In genomic region chr1:70504176-70504820, GRCh38 we compare ENCODE assay signal across 1 cellular context.
TF ChIP-seq lines count a peak whose summit lies in the region.

No MANE protein-coding gene starts in this region.

TF ChIP-seq in HEK293, 187 proteins besides CTCF, POLR2A, EP300 and RAD21 (continued from another document and continues in another):
- TF ChIP-seq, protein P1, sequence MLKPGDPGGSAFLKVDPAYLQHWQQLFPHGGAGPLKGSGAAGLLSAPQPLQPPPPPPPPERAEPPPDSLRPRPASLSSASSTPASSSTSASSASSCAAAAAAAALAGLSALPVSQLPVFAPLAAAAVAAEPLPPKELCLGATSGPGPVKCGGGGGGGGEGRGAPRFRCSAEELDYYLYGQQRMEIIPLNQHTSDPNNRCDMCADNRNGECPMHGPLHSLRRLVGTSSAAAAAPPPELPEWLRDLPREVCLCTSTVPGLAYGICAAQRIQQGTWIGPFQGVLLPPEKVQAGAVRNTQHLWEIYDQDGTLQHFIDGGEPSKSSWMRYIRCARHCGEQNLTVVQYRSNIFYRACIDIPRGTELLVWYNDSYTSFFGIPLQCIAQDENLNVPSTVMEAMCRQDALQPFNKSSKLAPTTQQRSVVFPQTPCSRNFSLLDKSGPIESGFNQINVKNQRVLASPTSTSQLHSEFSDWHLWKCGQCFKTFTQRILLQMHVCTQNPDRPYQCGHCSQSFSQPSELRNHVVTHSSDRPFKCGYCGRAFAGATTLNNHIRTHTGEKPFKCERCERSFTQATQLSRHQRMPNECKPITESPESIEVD (tag by site-specific recombination; IDR thresholded peaks at IDR 0.05): peak; percentile 77
- no peak for TF ChIP-seq MEIS1 (CRISPR knock-in tag; IDR thresholded peaks at IDR 0.05; ENCODE audit: borderline replicate concordance)
- TF ChIP-seq GLIS2 (tag by site-specific recombination; IDR thresholded peaks at IDR 0.05): no peak
- TF ChIP-seq ZNF155 (tag by site-specific recombination; IDR thresholded peaks at IDR 0.05): no peak
- TF ChIP-seq ZSCAN23 (tag by site-specific recombination; IDR thresholded peaks at IDR 0.05): no peak
- TF ChIP-seq SALL2 (tag by site-specific recombination; IDR thresholded peaks at IDR 0.05; ENCODE audit: borderline replicate concordance): no peak
- TF ChIP-seq, protein P2, sequence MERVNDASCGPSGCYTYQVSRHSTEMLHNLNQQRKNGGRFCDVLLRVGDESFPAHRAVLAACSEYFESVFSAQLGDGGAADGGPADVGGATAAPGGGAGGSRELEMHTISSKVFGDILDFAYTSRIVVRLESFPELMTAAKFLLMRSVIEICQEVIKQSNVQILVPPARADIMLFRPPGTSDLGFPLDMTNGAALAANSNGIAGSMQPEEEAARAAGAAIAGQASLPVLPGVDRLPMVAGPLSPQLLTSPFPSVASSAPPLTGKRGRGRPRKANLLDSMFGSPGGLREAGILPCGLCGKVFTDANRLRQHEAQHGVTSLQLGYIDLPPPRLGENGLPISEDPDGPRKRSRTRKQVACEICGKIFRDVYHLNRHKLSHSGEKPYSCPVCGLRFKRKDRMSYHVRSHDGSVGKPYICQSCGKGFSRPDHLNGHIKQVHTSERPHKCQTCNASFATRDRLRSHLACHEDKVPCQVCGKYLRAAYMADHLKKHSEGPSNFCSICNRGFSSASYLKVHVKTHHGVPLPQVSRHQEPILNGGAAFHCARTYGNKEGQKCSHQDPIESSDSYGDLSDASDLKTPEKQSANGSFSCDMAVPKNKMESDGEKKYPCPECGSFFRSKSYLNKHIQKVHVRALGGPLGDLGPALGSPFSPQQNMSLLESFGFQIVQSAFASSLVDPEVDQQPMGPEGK (tag by site-specific recombination; IDR thresholded peaks at IDR 0.05): no peak
- TF ChIP-seq ZNF596 (tag by site-specific recombination; IDR thresholded peaks at IDR 0.05): no peak
- TF ChIP-seq ZNF311 (tag by site-specific recombination; IDR thresholded peaks at IDR 0.05; ENCODE audit: borderline replicate concordance): no peak
- no peak for TF ChIP-seq ZNF354C (tag by site-specific recombination; IDR thresholded peaks at IDR 0.05; ENCODE audit: borderline replicate concordance, low read depth)
- TF ChIP-seq BCL11B (tag by site-specific recombination; IDR thresholded peaks at IDR 0.05; ENCODE audit: low read depth): no peak
- TF ChIP-seq OSR2 (tag by site-specific recombination; IDR thresholded peaks at IDR 0.05): peak; percentile 69
- TF ChIP-seq, protein P3, sequence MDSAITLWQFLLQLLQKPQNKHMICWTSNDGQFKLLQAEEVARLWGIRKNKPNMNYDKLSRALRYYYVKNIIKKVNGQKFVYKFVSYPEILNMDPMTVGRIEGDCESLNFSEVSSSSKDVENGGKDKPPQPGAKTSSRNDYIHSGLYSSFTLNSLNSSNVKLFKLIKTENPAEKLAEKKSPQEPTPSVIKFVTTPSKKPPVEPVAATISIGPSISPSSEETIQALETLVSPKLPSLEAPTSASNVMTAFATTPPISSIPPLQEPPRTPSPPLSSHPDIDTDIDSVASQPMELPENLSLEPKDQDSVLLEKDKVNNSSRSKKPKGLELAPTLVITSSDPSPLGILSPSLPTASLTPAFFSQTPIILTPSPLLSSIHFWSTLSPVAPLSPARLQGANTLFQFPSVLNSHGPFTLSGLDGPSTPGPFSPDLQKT (IDR thresholded peaks at IDR 0.05; ENCODE audit: borderline replicate concordance, low read depth, low read length): no peak
- peak; percentile 90; the same call in 1 of the 2 replicates for TF ChIP-seq MZF1 (tag by site-specific recombination; IDR thresholded peaks at IDR 0.05; ENCODE audit: borderline replicate concordance)
- no peak for TF ChIP-seq ZNF138 (tag by site-specific recombination; IDR thresholded peaks at IDR 0.05; ENCODE audit: borderline replicate concordance)
- TF ChIP-seq, protein P4, sequence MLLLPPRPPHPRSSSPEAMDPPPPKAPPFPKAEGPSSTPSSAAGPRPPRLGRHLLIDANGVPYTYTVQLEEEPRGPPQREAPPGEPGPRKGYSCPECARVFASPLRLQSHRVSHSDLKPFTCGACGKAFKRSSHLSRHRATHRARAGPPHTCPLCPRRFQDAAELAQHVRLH (tag by site-specific recombination; IDR thresholded peaks at IDR 0.05): 0 out of 2 replicates have a peak, but pooled peaks have one; percentile 6
- no peak for TF ChIP-seq ZNF214 (tag by site-specific recombination; IDR thresholded peaks at IDR 0.05; ENCODE audit: borderline replicate concordance)
- TF ChIP-seq ZNF548 (tag by site-specific recombination; IDR thresholded peaks at IDR 0.05): no peak
- TF ChIP-seq, protein P5, sequence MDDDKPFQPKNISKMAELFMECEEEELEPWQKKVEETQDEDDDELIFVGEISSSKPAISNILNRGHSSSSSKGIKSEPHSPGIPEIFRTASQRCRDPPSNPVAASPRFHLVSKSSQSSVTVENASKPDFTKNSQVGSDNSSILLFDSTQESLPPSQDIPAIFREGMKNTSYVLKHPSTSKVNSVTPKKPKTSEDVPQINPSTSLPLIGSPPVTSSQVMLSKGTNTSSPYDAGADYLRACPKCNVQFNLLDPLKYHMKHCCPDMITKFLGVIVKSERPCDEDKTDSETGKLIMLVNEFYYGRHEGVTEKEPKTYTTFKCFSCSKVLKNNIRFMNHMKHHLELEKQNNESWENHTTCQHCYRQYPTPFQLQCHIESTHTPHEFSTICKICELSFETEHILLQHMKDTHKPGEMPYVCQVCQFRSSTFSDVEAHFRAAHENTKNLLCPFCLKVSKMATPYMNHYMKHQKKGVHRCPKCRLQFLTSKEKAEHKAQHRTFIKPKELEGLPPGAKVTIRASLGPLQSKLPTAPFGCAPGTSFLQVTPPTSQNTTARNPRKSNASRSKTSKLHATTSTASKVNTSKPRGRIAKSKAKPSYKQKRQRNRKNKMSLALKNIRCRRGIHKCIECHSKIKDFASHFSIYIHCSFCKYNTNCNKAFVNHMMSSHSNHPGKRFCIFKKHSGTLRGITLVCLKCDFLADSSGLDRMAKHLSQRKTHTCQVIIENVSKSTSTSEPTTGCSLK (tag by site-specific recombination; IDR thresholded peaks at IDR 0.05): no peak
- no peak for TF ChIP-seq ZNF514 (tag by site-specific recombination; IDR thresholded peaks at IDR 0.05)
- no peak for TF ChIP-seq ZNF341 (tag by site-specific recombination; IDR thresholded peaks at IDR 0.05; ENCODE audit: low read depth)
- TF ChIP-seq ZNF776 (tag by site-specific recombination; IDR thresholded peaks at IDR 0.05; ENCODE audit: borderline replicate concordance): no peak
- TF ChIP-seq FEZF1 (tag by site-specific recombination; IDR thresholded peaks at IDR 0.05): peak; percentile 55
- no peak for TF ChIP-seq ZNF302 (tag by site-specific recombination; IDR thresholded peaks at IDR 0.05; ENCODE audit: low read depth)
- TF ChIP-seq ZBTB7A (tag by site-specific recombination; IDR thresholded peaks at IDR 0.05; ENCODE audit: low read depth): no peak
- TF ChIP-seq IKZF3 (tag by site-specific recombination; IDR thresholded peaks at IDR 0.05): peak; percentile 29; the same call in 1 of the 2 replicates
- TF ChIP-seq ZNF114 (tag by site-specific recombination; IDR thresholded peaks at IDR 0.05): no peak
- no peak for TF ChIP-seq ZNF426 (tag by site-specific recombination; IDR thresholded peaks at IDR 0.05)
- TF ChIP-seq ZNF416 (tag by site-specific recombination; IDR thresholded peaks at IDR 0.05): no peak
- TF ChIP-seq RBAK (tag by site-specific recombination; IDR thresholded peaks at IDR 0.05): no peak
- TF ChIP-seq ZSCAN16 (tag by site-specific recombination; IDR thresholded peaks at IDR 0.05): no peak
- TF ChIP-seq ZNF146 (tag by site-specific recombination; IDR thresholded peaks at IDR 0.05): no peak
- TF ChIP-seq ZNF658 (tag by site-specific recombination; IDR thresholded peaks at IDR 0.05): no peak
- TF ChIP-seq, protein P6, sequence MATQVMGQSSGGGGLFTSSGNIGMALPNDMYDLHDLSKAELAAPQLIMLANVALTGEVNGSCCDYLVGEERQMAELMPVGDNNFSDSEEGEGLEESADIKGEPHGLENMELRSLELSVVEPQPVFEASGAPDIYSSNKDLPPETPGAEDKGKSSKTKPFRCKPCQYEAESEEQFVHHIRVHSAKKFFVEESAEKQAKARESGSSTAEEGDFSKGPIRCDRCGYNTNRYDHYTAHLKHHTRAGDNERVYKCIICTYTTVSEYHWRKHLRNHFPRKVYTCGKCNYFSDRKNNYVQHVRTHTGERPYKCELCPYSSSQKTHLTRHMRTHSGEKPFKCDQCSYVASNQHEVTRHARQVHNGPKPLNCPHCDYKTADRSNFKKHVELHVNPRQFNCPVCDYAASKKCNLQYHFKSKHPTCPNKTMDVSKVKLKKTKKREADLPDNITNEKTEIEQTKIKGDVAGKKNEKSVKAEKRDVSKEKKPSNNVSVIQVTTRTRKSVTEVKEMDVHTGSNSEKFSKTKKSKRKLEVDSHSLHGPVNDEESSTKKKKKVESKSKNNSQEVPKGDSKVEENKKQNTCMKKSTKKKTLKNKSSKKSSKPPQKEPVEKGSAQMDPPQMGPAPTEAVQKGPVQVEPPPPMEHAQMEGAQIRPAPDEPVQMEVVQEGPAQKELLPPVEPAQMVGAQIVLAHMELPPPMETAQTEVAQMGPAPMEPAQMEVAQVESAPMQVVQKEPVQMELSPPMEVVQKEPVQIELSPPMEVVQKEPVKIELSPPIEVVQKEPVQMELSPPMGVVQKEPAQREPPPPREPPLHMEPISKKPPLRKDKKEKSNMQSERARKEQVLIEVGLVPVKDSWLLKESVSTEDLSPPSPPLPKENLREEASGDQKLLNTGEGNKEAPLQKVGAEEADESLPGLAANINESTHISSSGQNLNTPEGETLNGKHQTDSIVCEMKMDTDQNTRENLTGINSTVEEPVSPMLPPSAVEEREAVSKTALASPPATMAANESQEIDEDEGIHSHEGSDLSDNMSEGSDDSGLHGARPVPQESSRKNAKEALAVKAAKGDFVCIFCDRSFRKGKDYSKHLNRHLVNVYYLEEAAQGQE (tag by site-specific recombination; IDR thresholded peaks at IDR 0.05): no peak
- TF ChIP-seq ZNF692 (tag by site-specific recombination; IDR thresholded peaks at IDR 0.05): no peak
- no peak for TF ChIP-seq KLF1 (tag by site-specific recombination; IDR thresholded peaks at IDR 0.05)
- TF ChIP-seq SP7 (tag by site-specific recombination; IDR thresholded peaks at IDR 0.05): peak; percentile 59
- TF ChIP-seq ZNF391 (tag by site-specific recombination; IDR thresholded peaks at IDR 0.05; ENCODE audit: borderline replicate concordance, low read depth): no peak
- TF ChIP-seq ZEB2 (tag by site-specific recombination; IDR thresholded peaks at IDR 0.05): peak; percentile 88
- TF ChIP-seq ZNF16 (tag by site-specific recombination; IDR thresholded peaks at IDR 0.05; ENCODE audit: low read depth): no peak
- no peak for TF ChIP-seq HOXD13 (CRISPR knock-in tag; IDR thresholded peaks at IDR 0.05; ENCODE audit: borderline replicate concordance)
- TF ChIP-seq ZNF558 (tag by site-specific recombination; IDR thresholded peaks at IDR 0.05): peak; percentile 51
- TF ChIP-seq ZNF274 (IDR thresholded peaks at IDR 0.05; ENCODE audit: low read length): no peak
- no peak for TF ChIP-seq ZNF274 (tag by site-specific recombination; IDR thresholded peaks at IDR 0.05; ENCODE audit: borderline replicate concordance)
- TF ChIP-seq GLI2 (tag by site-specific recombination; IDR thresholded peaks at IDR 0.05; ENCODE audit: borderline replicate concordance, low read depth): no peak
- TF ChIP-seq ZNF610 (tag by site-specific recombination; IDR thresholded peaks at IDR 0.05; ENCODE audit: borderline replicate concordance): no peak
- TF ChIP-seq ZBTB10 (tag by site-specific recombination; IDR thresholded peaks at IDR 0.05): no peak
- 0 out of 2 replicates have a peak, but pooled peaks have one; percentile 22 for TF ChIP-seq ZNF394 (tag by site-specific recombination; IDR thresholded peaks at IDR 0.05; ENCODE audit: borderline replicate concordance)
- TF ChIP-seq ZBTB44 (tag by site-specific recombination; IDR thresholded peaks at IDR 0.05): 0 out of 2 replicates have a peak, but pooled peaks have one; percentile 35
